Comparison of ENCODE assay signal across 16 cellular contexts in the genomic region with DNA sequence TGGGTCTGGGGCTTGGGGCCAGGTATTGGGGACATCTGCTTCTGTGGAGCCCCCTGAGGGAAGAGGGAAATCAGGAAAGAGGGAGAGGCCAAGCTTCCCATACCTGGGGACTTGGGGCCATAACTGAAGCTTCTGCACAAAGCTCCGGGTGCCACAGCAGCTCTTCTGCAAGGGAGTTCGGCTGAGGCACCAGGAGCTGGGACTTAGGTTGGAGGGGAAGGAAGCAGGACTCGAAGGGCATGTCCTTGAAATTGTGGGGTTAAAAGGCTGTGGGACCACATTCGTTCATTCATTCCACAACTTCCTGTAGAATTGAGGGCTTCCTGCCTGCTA. TPM values are rescaled to one million over a fixed set of nuclear protein-coding genes. Genes with fewer than 3 reads are reported as not detected.
DNase-seq lines count a peak whose midpoint lies in the region; ATAC-seq and TF ChIP-seq lines count a peak whose summit lies in the region.
"Had no signal": no experiment of that assay in that cellular context is flagged by ENCODE, and none has a peak within 500 bp of the region (broad histone marks: within the 10 kb centered on the region; RNA-seq: fewer than 3 reads in every experiment).

No MANE protein-coding gene starts in this region.

- H3K27me3 ChIP-seq in right cardiac atrium (ENCODE audit: control insufficient read depth, insufficient read depth) = no peaks in the 10 kb centered on the region
- H3K27me3 ChIP-seq in mucosa of rectum (ENCODE audit: control insufficient read depth in 2 of 2, insufficient read depth in 2 of 2, low read length in 2 of 2) = no peaks in the 10 kb centered on the region
- H3K27me3 ChIP-seq in SJCRH30 = peaks cover 23% of the 10 kb centered on the region

- no peak overlapping the region for H3K27ac ChIP-seq in right cardiac atrium (ENCODE audit: low read length)
- peak overlapping the region; percentile 97 to 98 for H3K27ac ChIP-seq in mucosa of rectum (ENCODE audit: low read depth in 2 of 2, low read length in 2 of 2)
- H3K27ac ChIP-seq in SJCRH30 = no peak overlapping the region
- H3K27ac ChIP-seq: C4-2B had no signal

- no peak overlapping the region for H3K4me3 Mint-ChIP-seq in glutamatergic neuron (ENCODE audit: unreplicated experiment)
- no peak overlapping the region for H3K4me3 Mint-ChIP-seq in T-helper 2 cell treated with Interferon-gamma antibody and Interleukin-4, amounts not matched to agents 5 μg/mL and 100 μg/mL, for 36 hours
- H3K4me3 Mint-ChIP-seq: GM23338 had no signal

- H3K9me3 ChIP-seq in right cardiac atrium (ENCODE audit: control insufficient read depth, low read length) = no peaks in the 10 kb centered on the region
- H3K9me3 ChIP-seq in mucosa of rectum (ENCODE audit: control insufficient read depth in 2 of 2, low read length in 2 of 2) = no peaks in the 10 kb centered on the region
- H3K9me3 ChIP-seq in SJCRH30 (replicated peaks) = no peaks in the 10 kb centered on the region

- ATAC-seq in left ventricle myocardium superior (no peak), right cardiac atrium (no peak), HG03196 (IDR thresholded peaks at IDR 0.05; ENCODE audit: unreplicated experiment) (no peak)
- ATAC-seq: GM23338, HCT116 had no signal

- intact Hi-C loops in left ventricle myocardium superior (cut with micrococcal nuclease) = no loop called here
- intact Hi-C loops in right cardiac atrium (cut with DNase I) = no loop called here

- H3K9me3 Mint-ChIP-seq in glutamatergic neuron (ENCODE audit: unreplicated experiment) = peaks cover under 1% of the 10 kb centered on the region
- H3K9me3 Mint-ChIP-seq in T-helper 2 cell treated with Interferon-gamma antibody and Interleukin-4, amounts not matched to agents 5 μg/mL and 100 μg/mL, for 36 hours = no peaks in the 10 kb centered on the region
- H3K9me3 Mint-ChIP-seq: GM23338 had no signal

- no peaks in the 10 kb centered on the region for H3K36me3 Mint-ChIP-seq in glutamatergic neuron (ENCODE audit: unreplicated experiment)
- no peaks in the 10 kb centered on the region for H3K36me3 Mint-ChIP-seq in T-helper 2 cell treated with Interferon-gamma antibody and Interleukin-4, amounts not matched to agents 5 μg/mL and 100 μg/mL, for 36 hours (ENCODE audit: low read depth)

- H3K4me3 ChIP-seq in right cardiac atrium (ENCODE audit: low read length) = no peak overlapping the region
- peak overlapping the region; percentile 17 to 48 for H3K4me3 ChIP-seq in mucosa of rectum (ENCODE audit: low read length in 2 of 2)
- no peak overlapping the region for H3K4me3 ChIP-seq in SJCRH30
- H3K4me3 ChIP-seq: GM23338 had no signal

- no peak for TF ChIP-seq CTCF in glutamatergic neuron (IDR thresholded peaks at IDR 0.05; ENCODE audit: partially characterized antibody, unreplicated experiment)

- no peaks in the 10 kb centered on the region for H3K4me1 Mint-ChIP-seq in glutamatergic neuron (ENCODE audit: low read depth, unreplicated experiment)
- no peaks in the 10 kb centered on the region for H3K4me1 Mint-ChIP-seq in T-helper 2 cell treated with Interferon-gamma antibody and Interleukin-4, amounts not matched to agents 5 μg/mL and 100 μg/mL, for 36 hours (ENCODE audit: low read depth)

- WGBS in right cardiac atrium = 80% methylated on average over 4 of the region's 4 CpGs

- no peak overlapping the region for H3K27ac Mint-ChIP-seq in glutamatergic neuron (ENCODE audit: unreplicated experiment)
- H3K27ac Mint-ChIP-seq in T-helper 2 cell treated with Interferon-gamma antibody and Interleukin-4, amounts not matched to agents 5 μg/mL and 100 μg/mL, for 36 hours = no peak overlapping the region
- H3K27ac Mint-ChIP-seq: GM23338 had no signal

- H3K27me3 Mint-ChIP-seq in glutamatergic neuron (ENCODE audit: unreplicated experiment) = peaks cover 7% of the 10 kb centered on the region
- no peaks in the 10 kb centered on the region for H3K27me3 Mint-ChIP-seq in T-helper 2 cell treated with Interferon-gamma antibody and Interleukin-4, amounts not matched to agents 5 μg/mL and 100 μg/mL, for 36 hours (ENCODE audit: low read depth)

- DNase-seq in left ventricle myocardium superior (peak; percentile 6), right cardiac atrium (no peak), glutamatergic neuron (peak; percentile 3), SJCRH30 (no peak)
- DNase-seq in T-helper 2 cell treated with Interferon-gamma antibody and Interleukin-4, amounts not matched to agents 5 μg/mL and 100 μg/mL, for 36 hours (ENCODE audit: low spot score) = no peak
- DNase-seq: KG1, NCI-H1417 treated with DMSO at 0.1 percent for 48 hours, NCI-H2081 treated with DMSO at 0.1 percent for 48 hours, NCI-H510A, NCI-H82 had no signal

- H3K36me3 ChIP-seq in mucosa of rectum (ENCODE audit: control insufficient read depth in 2 of 2, insufficient read depth in 2 of 2, low read length in 2 of 2) = peaks cover 0 to 11% of the 10 kb centered on the region in 2 donors
- no peaks in the 10 kb centered on the region for H3K36me3 ChIP-seq in SJCRH30

- H3K4me1 ChIP-seq in right cardiac atrium (ENCODE audit: control insufficient read depth, insufficient read depth, low read length) = no peaks in the 10 kb centered on the region
- H3K4me1 ChIP-seq in mucosa of rectum (ENCODE audit: control insufficient read depth in 2 of 2, insufficient read depth in 2 of 2, low read length in 2 of 2) = peaks cover 38 to 41% of the 10 kb centered on the region in 2 donors
- no peaks in the 10 kb centered on the region for H3K4me1 ChIP-seq in SJCRH30

- peak overlapping the region in 1 of 2 donors; percentile 42 for H3K9ac ChIP-seq in mucosa of rectum (ENCODE audit: low read depth in 1 of 2, low read length in 2 of 2)

RNA-seq across cellular contexts. Expression of a gene that starts 1.7 kb away (rescaled TPM):
- total RNA-seq in left ventricle myocardium superior = not detected
- not detected for total RNA-seq in right cardiac atrium
- polyA plus RNA-seq in right cardiac atrium = not detected
- not detected for total RNA-seq in glutamatergic neuron (ENCODE audit: unreplicated experiment)
- not detected in 2 replicates for total RNA-seq in SJCRH30 (2014; rRNA removed; shearing (Covaris generic))
- total RNA-seq: Daoy, GM23338 had no signal
- polyA plus RNA-seq: GM23338 had no signal

RNA-seq across cellular contexts. Expression of a gene that starts 24.6 kb away (rescaled TPM):
- total RNA-seq in left ventricle myocardium superior (113 TPM), right cardiac atrium (100 to 1,000 TPM in 2 of 4 donors, 10 to 100 TPM in 2; 65.5 to 150 (median 112) TPM), glutamatergic neuron (ENCODE audit: unreplicated experiment) (8.3 TPM)
- 279 TPM for polyA plus RNA-seq in right cardiac atrium
- 31.4 and 32.1 TPM in 2 replicates for total RNA-seq in SJCRH30 (2014; rRNA removed; shearing (Covaris generic))

RNA-seq across cellular contexts. Expression of a gene that starts 53.4 kb away (rescaled TPM):
- 2.6 TPM for total RNA-seq in left ventricle myocardium superior
- 10 to 100 TPM in 2 of 4 donors, 1 to 10 TPM in 2; 5.3 to 13.7 (median 10.0) TPM for total RNA-seq in right cardiac atrium
- 7.8 TPM for polyA plus RNA-seq in right cardiac atrium
- total RNA-seq in glutamatergic neuron (ENCODE audit: unreplicated experiment) = 0.20 TPM
- 0.02 TPM in 1 of 2 replicates, not detected in the other for total RNA-seq in SJCRH30 (2014; rRNA removed; shearing (Covaris generic))
- total RNA-seq: Daoy had no signal

Comparison
In these comparisons a context has a peak if more than half of its experiments do, and no peak if none do; other contexts are left out.
1. DNase-seq: peak in left ventricle myocardium superior (single experiment) and glutamatergic neuron (single experiment); none in right cardiac atrium (0 of 3), T-helper 2 cell treated with Interferon-gamma antibody and Interleukin-4, amounts not matched to agents 5 μg/mL and 100 μg/mL, for 36 hours (single experiment) and SJCRH30 (0 of 2).
2. H3K27ac ChIP-seq: peak in mucosa of rectum (2 of 2); none in right cardiac atrium (single experiment) and SJCRH30 (single experiment).
3. H3K4me3 ChIP-seq: peak in mucosa of rectum (2 of 2); none in right cardiac atrium (single experiment) and SJCRH30 (single experiment).